8 cellular contexts compared by ENCODE assay signal in genomic region chr1:2290595-2291510, GRCh38.
DNase-seq lines count a peak whose midpoint lies in the region; ATAC-seq and TF ChIP-seq lines count a peak whose summit lies in the region.

No MANE protein-coding gene starts in this region.

- 0 out of 2 replicates have a peak, but pooled peaks cover 7% of the 10 kb centered on the region for H3K36me3 ChIP-seq in RWPE2 (ENCODE audit: low read depth)
- H3K36me3 ChIP-seq in parathyroid adenoma (ENCODE audit: control insufficient read depth, insufficient read depth, low read length) = no peaks in the 10 kb centered on the region
- H3K36me3 ChIP-seq in thoracic aorta = no peaks in the 10 kb centered on the region

- H3K4me3 ChIP-seq in RWPE2 (ENCODE audit: severe bottlenecking) (no peak overlapping the region), fibroblast of villous mesenchyme (ENCODE audit: low read depth, low read length) (peak overlapping the region; percentile 25), parathyroid adenoma (ENCODE audit: low read depth, low read length) (no peak overlapping the region), thoracic aorta (peak overlapping the region; percentile 73)

- DNase-seq in C1 segment of cervical spinal cord (lab: John Stamatoyannopoulos, UW) (peak in 12 of 14 donors; percentile 48 to 85 (median 66)), GOT3 (lab: John Stamatoyannopoulos, UW) (peak; percentile 54), RWPE2 (ENCODE audit: low spot score) (peak; percentile 88), activated gamma-delta T cell (lab: John Stamatoyannopoulos, UW) (peak; percentile 59), fibroblast of villous mesenchyme (ENCODE audit: low read depth) (peak; percentile 97), thoracic aorta (ENCODE audit: low spot score) (peak; percentile 78), HuH-7 (ENCODE audit: low spot score) (no peak)

- peak overlapping the region; percentile 97 for H3K27ac ChIP-seq in RWPE2 (ENCODE audit: poor library complexity, severe bottlenecking)
- H3K27ac ChIP-seq in parathyroid adenoma = peak overlapping the region; percentile 64
- peak overlapping the region; percentile 86 to 90 for H3K27ac ChIP-seq in thoracic aorta

- H3K79me2 ChIP-seq in parathyroid adenoma = peaks cover 29% of the 10 kb centered on the region

- H3K4me1 ChIP-seq in RWPE2 (ENCODE audit: insufficient read depth, poor library complexity, severe bottlenecking) (peaks cover 21% of the 10 kb centered on the region), parathyroid adenoma (no peaks in the 10 kb centered on the region), thoracic aorta (ENCODE audit: control insufficient read depth in 1 of 2, low read depth in 2 of 2) (peaks cover 79 to 95% of the 10 kb centered on the region in 2 donors)

- peak; percentile 84 for ATAC-seq in RWPE2 (ENCODE audit: low read depth)
- peak; percentile 83 for ATAC-seq in thoracic aorta (ENCODE audit: insufficient number of reproducible peaks, low FRiP score, low read depth)

- H3K9ac ChIP-seq in parathyroid adenoma = no peak overlapping the region

- no peak overlapping the region for H3K4me2 ChIP-seq in parathyroid adenoma (ENCODE audit: low read length)

- TF ChIP-seq CTCF in RWPE2 (IDR thresholded peaks at IDR 0.05; ENCODE audit: poor library complexity, severe bottlenecking) (no peak), fibroblast of villous mesenchyme (IDR thresholded peaks at IDR 0.05; ENCODE audit: insufficient read depth, low read depth, low read length) (no peak), parathyroid adenoma (IDR thresholded peaks at IDR 0.05) (no peak), thoracic aorta (IDR thresholded peaks at IDR 0.05) (no peak)

- H3K27me3 ChIP-seq in RWPE2 (ENCODE audit: insufficient read depth, poor library complexity, severe bottlenecking) (no peaks in the 10 kb centered on the region), parathyroid adenoma (ENCODE audit: control insufficient read depth, insufficient read depth, low read length) (no peaks in the 10 kb centered on the region), thoracic aorta (replicated peaks; ENCODE audit: insufficient read depth) (no peaks in the 10 kb centered on the region)

- H2AFZ ChIP-seq in parathyroid adenoma = no peak overlapping the region

- H3K9me3 ChIP-seq in RWPE2 (ENCODE audit: severe bottlenecking) = no peaks in the 10 kb centered on the region
- no peaks in the 10 kb centered on the region for H3K9me3 ChIP-seq in parathyroid adenoma (ENCODE audit: control insufficient read depth, low read length)
- H3K9me3 ChIP-seq in thoracic aorta = no peaks in the 10 kb centered on the region

Comparison
In these comparisons a context has a peak if more than half of its experiments do, and no peak if none do; other contexts are left out.
1. H3K4me3 ChIP-seq: peak in fibroblast of villous mesenchyme (single experiment) and thoracic aorta (single experiment); none in RWPE2 (single experiment) and parathyroid adenoma (single experiment).
2. Peak in every context shown above with its lines, with median percentiles within 50 percentile points of each other: H3K27ac ChIP-seq.